In genomic region chr9:97983524-97984187, GRCh38 we compare ENCODE assay signal across 8 cellular contexts. TPM values are rescaled to one million over a fixed set of nuclear protein-coding genes. Genes with fewer than 3 reads are reported as not detected.
A peak's percentile ranks its signal among the peaks of the same experiment; 100 is the strongest.
DNase-seq lines count a peak whose midpoint lies in the region; TF ChIP-seq lines count a peak whose summit lies in the region.

No MANE protein-coding gene starts in this region.

- TF ChIP-seq POLR2A in GM10847 (IDR thresholded peaks at IDR 0.05; ENCODE audit: extremely low read depth, insufficient read length), result peak; percentile 21

- H3K27me3 ChIP-seq in neural progenitor cell (peaks cover 70% of the 10 kb centered on the region), stomach smooth muscle (ENCODE audit: control insufficient read depth in 1 of 2, insufficient read depth in 2 of 2, low read length in 2 of 2) (no peaks in the 10 kb centered on the region)

- H3K27me3 Mint-ChIP-seq in HFFc6 (ENCODE audit: insufficient read depth) (peaks cover 1% of the 10 kb centered on the region), neural progenitor cell (ENCODE audit: insufficient read depth, low read depth) (peaks cover 5% of the 10 kb centered on the region)

- H3K36me3 ChIP-seq in neural progenitor cell, result no peaks in the 10 kb centered on the region
- H3K36me3 ChIP-seq in stomach smooth muscle (ENCODE audit: control insufficient read depth in 2 of 2, insufficient read depth in 2 of 2, low read length in 2 of 2), result no peaks in the 10 kb centered on the region

- H3K4me1 Mint-ChIP-seq in HFFc6 (ENCODE audit: low read depth) (peaks cover 49% of the 10 kb centered on the region), neural progenitor cell (peaks cover 43% of the 10 kb centered on the region)

- H3K36me3 Mint-ChIP-seq in HFFc6 (ENCODE audit: low read depth), result peaks cover 5% of the 10 kb centered on the region; the same call in 1 of the 2 replicates
- H3K36me3 Mint-ChIP-seq in neural progenitor cell, result peaks cover 7% of the 10 kb centered on the region

- peak overlapping the region; percentile 70 for H2AFZ ChIP-seq in neural progenitor cell (replicated peaks)

- H3F3A ChIP-seq in neural progenitor cell (ENCODE audit: low read depth), result peaks cover 18% of the 10 kb centered on the region

- no peaks in the 10 kb centered on the region for H3K9me3 Mint-ChIP-seq in HFFc6
- H3K9me3 Mint-ChIP-seq in neural progenitor cell, result no peaks in the 10 kb centered on the region

- H3K9ac ChIP-seq in neural progenitor cell, result peak overlapping the region; percentile 62
- H3K9ac ChIP-seq in stomach smooth muscle (ENCODE audit: low read length in 2 of 2), result peak overlapping the region; percentile 89 to 96

- H3K79me2 ChIP-seq in neural progenitor cell (ENCODE audit: low read depth), result peaks cover 55% of the 10 kb centered on the region

- peak overlapping the region; percentile 83 for H3K4me2 ChIP-seq in neural progenitor cell

- H3K27ac Mint-ChIP-seq in HFFc6 (peak overlapping the region; percentile 75), neural progenitor cell (no peak overlapping the region)

- H3K4me3 ChIP-seq in fibroblast of villous mesenchyme (ENCODE audit: low read depth, low read length) (peak overlapping the region; percentile 88), neural progenitor cell (peak overlapping the region; percentile 96), stomach smooth muscle (ENCODE audit: low read length in 2 of 2) (peak overlapping the region; percentile 69 to 88)

- DNase-seq in HFFc6, result no peak
- DNase-seq in NCI-H526 treated with DMSO at 0.1 percent for 48 hours (lab: John Stamatoyannopoulos, UW), result peak; percentile 23
- peak; percentile 55 for DNase-seq in activated effector memory CD4-positive, alpha-beta T cell treated with Interleukin-2 at 50 U/mL for 16 hours
- DNase-seq in fibroblast of villous mesenchyme (ENCODE audit: low read depth), result peak; percentile 42
- peak; percentile 68 for DNase-seq in neural progenitor cell (ENCODE audit: low spot score)
- DNase-seq in NCI-H2029 treated with DMSO at 0.1 percent for 48 hours (lab: John Stamatoyannopoulos, UW), result no peak

- no peak overlapping the region for H3K27ac ChIP-seq in neural progenitor cell
- peak overlapping the region; percentile 91 for H3K27ac ChIP-seq in stomach smooth muscle (ENCODE audit: low read length)

- peaks cover 7% of the 10 kb centered on the region for H3K4me1 ChIP-seq in neural progenitor cell
- peaks cover 16% of the 10 kb centered on the region for H3K4me1 ChIP-seq in stomach smooth muscle (ENCODE audit: control insufficient read depth, insufficient read depth, low read length)

- peak; percentile 59; the same call in 1 of the 2 replicates for TF ChIP-seq CTCF in HFFc6 (IDR thresholded peaks at IDR 0.05)
- TF ChIP-seq CTCF in fibroblast of villous mesenchyme (IDR thresholded peaks at IDR 0.05; ENCODE audit: insufficient read depth, low read depth, low read length), result no peak
- no peak for TF ChIP-seq CTCF in neural progenitor cell (IDR thresholded peaks at IDR 0.05)

- H3K9me3 ChIP-seq in neural progenitor cell (ENCODE audit: low read depth) (no peaks in the 10 kb centered on the region), stomach smooth muscle (ENCODE audit: control insufficient read depth in 2 of 2, low read length in 2 of 2) (no peaks in the 10 kb centered on the region)

- H4K20me1 ChIP-seq in neural progenitor cell (ENCODE audit: low read depth), result peaks cover 49% of the 10 kb centered on the region

- H3K4me3 Mint-ChIP-seq in HFFc6 (peak overlapping the region; percentile 81), neural progenitor cell (peak overlapping the region; percentile 85)

RNA-seq across cellular contexts. Expression of gene ANP32B, which starts 0.5 kb away (rescaled TPM):
- total RNA-seq in HFFc6 (2021; fragmentation: NEBNext Ultra II Directional; extraction: Animal tissue kit (Norgen Biotek cat#: 25700)), result 100 to 1,000 TPM in 5 of 6 experiments, 10 to 100 TPM in 1; 99.6 to 165 (median 155) TPM
- total RNA-seq in fibroblast of villous mesenchyme (9.9 and 10.3 TPM in 2 replicates), neural progenitor cell (ENCODE audit: low replicate concordance) (15.1 and 19.6 TPM in 2 replicates)

RNA-seq across cellular contexts. Expression of gene HEMGN, which starts 45.7 kb away (rescaled TPM):
- total RNA-seq in HFFc6 (2021; fragmentation: NEBNext Ultra II Directional; extraction: Animal tissue kit (Norgen Biotek cat#: 25700)), result not detected
- total RNA-seq in fibroblast of villous mesenchyme, result not detected in 2 replicates
- not detected in 2 replicates for total RNA-seq in neural progenitor cell (ENCODE audit: low replicate concordance)

Comparison
In these comparisons a context has a peak if more than half of its experiments do, and no peak if none do; other contexts are left out.
1. DNase-seq: peak in NCI-H526 treated with DMSO at 0.1 percent for 48 hours (single experiment), activated effector memory CD4-positive, alpha-beta T cell treated with Interleukin-2 at 50 U/mL for 16 hours (single experiment), fibroblast of villous mesenchyme (single experiment) and neural progenitor cell (single experiment); none in HFFc6 (single experiment) and NCI-H2029 treated with DMSO at 0.1 percent for 48 hours (single experiment).
2. Peak in every context shown above with its lines, with median percentiles within 50 percentile points of each other: H3K4me3 ChIP-seq.